ENCODE assay signal across 1 cellular context in the genomic region with DNA sequence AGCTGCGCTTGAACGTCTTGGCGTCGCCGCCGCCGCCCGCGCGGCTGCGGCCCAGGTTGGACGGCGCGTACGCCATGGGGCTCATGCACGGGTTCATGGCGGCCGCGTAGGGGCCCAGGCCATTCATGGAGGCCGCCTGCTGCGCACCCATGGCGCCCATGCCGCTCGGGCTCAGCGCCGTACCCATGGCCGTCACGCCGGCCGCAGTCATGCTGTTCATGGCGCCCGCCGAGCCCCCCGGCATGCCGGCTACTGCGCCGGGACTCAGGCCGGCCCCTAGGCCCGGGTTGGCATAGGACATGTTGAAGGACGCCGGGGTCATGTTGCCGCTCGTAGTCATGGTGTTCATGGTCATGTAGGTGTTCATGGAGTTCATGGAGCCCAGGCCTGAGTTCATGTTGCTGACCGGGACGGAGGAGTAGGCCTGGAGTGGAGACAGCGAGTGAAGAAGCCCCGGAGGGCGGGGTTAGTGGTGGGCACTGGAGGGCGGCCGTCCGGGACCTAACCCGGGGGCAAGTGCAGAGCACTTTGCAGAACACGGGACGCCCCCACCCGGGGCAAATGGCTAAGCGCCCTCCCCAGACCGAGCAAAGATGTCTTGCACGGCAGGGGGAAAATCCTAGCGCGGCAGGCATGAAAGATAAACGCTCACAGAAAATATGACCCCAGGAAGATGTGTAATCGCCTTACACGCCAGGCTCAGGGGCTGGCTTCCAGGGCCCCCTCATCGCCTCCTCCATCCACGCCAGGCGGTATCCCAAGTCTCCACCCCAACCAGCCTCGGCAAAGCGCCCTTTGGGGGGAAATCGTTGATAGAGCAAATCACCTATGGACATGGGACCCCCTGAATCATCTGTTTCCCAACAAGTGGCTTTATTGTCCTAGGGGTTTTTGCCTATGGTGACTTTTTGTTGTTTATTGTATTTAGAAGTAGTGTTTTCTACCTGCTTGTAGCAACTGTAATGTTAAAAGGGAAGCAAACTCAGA.
A peak's percentile ranks its signal among the peaks of the same experiment; 100 is the strongest.
TF ChIP-seq lines count a peak whose summit lies in the region.

No MANE protein-coding gene starts in this region.

TF ChIP-seq in HepG2, 621 proteins besides CTCF, POLR2A, EP300 and RAD21 (continued from another document):
- TF ChIP-seq, protein P1, sequence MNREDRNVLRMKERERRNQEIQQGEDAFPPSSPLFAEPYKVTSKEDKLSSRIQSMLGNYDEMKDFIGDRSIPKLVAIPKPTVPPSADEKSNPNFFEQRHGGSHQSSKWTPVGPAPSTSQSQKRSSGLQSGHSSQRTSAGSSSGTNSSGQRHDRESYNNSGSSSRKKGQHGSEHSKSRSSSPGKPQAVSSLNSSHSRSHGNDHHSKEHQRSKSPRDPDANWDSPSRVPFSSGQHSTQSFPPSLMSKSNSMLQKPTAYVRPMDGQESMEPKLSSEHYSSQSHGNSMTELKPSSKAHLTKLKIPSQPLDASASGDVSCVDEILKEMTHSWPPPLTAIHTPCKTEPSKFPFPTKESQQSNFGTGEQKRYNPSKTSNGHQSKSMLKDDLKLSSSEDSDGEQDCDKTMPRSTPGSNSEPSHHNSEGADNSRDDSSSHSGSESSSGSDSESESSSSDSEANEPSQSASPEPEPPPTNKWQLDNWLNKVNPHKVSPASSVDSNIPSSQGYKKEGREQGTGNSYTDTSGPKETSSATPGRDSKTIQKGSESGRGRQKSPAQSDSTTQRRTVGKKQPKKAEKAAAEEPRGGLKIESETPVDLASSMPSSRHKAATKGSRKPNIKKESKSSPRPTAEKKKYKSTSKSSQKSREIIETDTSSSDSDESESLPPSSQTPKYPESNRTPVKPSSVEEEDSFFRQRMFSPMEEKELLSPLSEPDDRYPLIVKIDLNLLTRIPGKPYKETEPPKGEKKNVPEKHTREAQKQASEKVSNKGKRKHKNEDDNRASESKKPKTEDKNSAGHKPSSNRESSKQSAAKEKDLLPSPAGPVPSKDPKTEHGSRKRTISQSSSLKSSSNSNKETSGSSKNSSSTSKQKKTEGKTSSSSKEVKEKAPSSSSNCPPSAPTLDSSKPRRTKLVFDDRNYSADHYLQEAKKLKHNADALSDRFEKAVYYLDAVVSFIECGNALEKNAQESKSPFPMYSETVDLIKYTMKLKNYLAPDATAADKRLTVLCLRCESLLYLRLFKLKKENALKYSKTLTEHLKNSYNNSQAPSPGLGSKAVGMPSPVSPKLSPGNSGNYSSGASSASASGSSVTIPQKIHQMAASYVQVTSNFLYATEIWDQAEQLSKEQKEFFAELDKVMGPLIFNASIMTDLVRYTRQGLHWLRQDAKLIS (CRISPR knock-in tag; IDR thresholded peaks at IDR 0.05): no peak
- TF ChIP-seq ZNF382 (CRISPR knock-in tag; IDR thresholded peaks at IDR 0.05; ENCODE audit: borderline replicate concordance) (no peak), ZNF44 (CRISPR knock-in tag; IDR thresholded peaks at IDR 0.05) (0 out of 2 replicates have a peak, but pooled peaks have one; percentile 55), ZNF746 (CRISPR knock-in tag; IDR thresholded peaks at IDR 0.05) (no peak), ZNF468 (CRISPR knock-in tag; IDR thresholded peaks at IDR 0.05) (0 out of 2 replicates have a peak, but pooled peaks have one; percentile 6), KDM4B (CRISPR knock-in tag; IDR thresholded peaks at IDR 0.05) (no peak), ZNF235 (CRISPR knock-in tag; IDR thresholded peaks at IDR 0.05; ENCODE audit: borderline replicate concordance) (peak; percentile 81; the same call in 1 of the 2 replicates), RXRA (CRISPR knock-in tag; IDR thresholded peaks at IDR 0.05) (no peak; the same call in 1 of the 2 replicates), ZNF670 (CRISPR knock-in tag; IDR thresholded peaks at IDR 0.05; ENCODE audit: borderline replicate concordance) (no peak)
- TF ChIP-seq, protein P2, sequence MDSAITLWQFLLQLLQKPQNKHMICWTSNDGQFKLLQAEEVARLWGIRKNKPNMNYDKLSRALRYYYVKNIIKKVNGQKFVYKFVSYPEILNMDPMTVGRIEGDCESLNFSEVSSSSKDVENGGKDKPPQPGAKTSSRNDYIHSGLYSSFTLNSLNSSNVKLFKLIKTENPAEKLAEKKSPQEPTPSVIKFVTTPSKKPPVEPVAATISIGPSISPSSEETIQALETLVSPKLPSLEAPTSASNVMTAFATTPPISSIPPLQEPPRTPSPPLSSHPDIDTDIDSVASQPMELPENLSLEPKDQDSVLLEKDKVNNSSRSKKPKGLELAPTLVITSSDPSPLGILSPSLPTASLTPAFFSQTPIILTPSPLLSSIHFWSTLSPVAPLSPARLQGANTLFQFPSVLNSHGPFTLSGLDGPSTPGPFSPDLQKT (CRISPR knock-in tag; IDR thresholded peaks at IDR 0.05; ENCODE audit: borderline replicate concordance): no peak
